1 cellular context compared by ENCODE assay signal in genomic region chr2:219228745-219229374, GRCh38.
TF ChIP-seq lines count a peak whose summit lies in the region.

No MANE protein-coding gene starts in this region.

TF ChIP-seq in HepG2, 621 proteins besides CTCF, POLR2A, EP300 and RAD21 (continued from another document and continues in another):
- TF ChIP-seq ZZZ3 (CRISPR knock-in tag; IDR thresholded peaks at IDR 0.05; ENCODE audit: borderline replicate concordance), result no peak
- TF ChIP-seq, protein P1, sequence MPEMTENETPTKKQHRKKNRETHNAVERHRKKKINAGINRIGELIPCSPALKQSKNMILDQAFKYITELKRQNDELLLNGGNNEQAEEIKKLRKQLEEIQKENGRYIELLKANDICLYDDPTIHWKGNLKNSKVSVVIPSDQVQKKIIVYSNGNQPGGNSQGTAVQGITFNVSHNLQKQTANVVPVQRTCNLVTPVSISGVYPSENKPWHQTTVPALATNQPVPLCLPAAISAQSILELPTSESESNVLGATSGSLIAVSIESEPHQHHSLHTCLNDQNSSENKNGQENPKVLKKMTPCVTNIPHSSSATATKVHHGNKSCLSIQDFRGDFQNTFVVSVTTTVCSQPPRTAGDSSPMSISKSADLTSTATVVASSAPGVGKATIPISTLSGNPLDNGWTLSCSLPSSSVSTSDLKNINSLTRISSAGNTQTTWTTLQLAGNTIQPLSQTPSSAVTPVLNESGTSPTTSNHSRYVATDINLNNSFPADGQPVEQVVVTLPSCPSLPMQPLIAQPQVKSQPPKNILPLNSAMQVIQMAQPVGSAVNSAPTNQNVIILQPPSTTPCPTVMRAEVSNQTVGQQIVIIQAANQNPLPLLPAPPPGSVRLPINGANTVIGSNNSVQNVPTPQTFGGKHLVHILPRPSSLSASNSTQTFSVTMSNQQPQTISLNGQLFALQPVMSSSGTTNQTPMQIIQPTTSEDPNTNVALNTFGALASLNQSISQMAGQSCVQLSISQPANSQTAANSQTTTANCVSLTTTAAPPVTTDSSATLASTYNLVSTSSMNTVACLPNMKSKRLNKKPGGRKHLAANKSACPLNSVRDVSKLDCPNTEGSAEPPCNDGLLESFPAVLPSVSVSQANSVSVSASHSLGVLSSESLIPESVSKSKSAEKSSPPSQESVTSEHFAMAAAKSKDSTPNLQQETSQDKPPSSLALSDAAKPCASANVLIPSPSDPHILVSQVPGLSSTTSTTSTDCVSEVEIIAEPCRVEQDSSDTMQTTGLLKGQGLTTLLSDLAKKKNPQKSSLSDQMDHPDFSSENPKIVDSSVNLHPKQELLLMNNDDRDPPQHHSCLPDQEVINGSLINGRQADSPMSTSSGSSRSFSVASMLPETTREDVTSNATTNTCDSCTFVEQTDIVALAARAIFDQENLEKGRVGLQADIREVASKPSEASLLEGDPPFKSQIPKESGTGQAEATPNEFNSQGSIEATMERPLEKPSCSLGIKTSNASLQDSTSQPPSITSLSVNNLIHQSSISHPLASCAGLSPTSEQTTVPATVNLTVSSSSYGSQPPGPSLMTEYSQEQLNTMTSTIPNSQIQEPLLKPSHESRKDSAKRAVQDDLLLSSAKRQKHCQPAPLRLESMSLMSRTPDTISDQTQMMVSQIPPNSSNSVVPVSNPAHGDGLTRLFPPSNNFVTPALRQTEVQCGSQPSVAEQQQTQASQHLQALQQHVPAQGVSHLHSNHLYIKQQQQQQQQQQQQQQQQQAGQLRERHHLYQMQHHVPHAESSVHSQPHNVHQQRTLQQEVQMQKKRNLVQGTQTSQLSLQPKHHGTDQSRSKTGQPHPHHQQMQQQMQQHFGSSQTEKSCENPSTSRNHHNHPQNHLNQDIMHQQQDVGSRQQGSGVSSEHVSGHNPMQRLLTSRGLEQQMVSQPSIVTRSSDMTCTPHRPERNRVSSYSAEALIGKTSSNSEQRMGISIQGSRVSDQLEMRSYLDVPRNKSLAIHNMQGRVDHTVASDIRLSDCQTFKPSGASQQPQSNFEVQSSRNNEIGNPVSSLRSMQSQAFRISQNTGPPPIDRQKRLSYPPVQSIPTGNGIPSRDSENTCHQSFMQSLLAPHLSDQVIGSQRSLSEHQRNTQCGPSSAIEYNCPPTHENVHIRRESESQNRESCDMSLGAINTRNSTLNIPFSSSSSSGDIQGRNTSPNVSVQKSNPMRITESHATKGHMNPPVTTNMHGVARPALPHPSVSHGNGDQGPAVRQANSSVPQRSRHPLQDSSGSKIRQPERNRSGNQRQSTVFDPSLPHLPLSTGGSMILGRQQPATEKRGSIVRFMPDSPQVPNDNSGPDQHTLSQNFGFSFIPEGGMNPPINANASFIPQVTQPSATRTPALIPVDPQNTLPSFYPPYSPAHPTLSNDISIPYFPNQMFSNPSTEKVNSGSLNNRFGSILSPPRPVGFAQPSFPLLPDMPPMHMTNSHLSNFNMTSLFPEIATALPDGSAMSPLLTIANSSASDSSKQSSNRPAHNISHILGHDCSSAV (CRISPR knock-in tag; IDR thresholded peaks at IDR 0.05; ENCODE audit: borderline replicate concordance), result no peak
- no peak for TF ChIP-seq ZNF414 (CRISPR knock-in tag; IDR thresholded peaks at IDR 0.05)
- no peak for TF ChIP-seq GATAD2A (CRISPR knock-in tag; IDR thresholded peaks at IDR 0.05)
- no peak; the same call in 1 of the 2 replicates for TF ChIP-seq ZNF274 (CRISPR knock-in tag; IDR thresholded peaks at IDR 0.05)
- TF ChIP-seq ZFP82 (CRISPR knock-in tag; IDR thresholded peaks at IDR 0.05; ENCODE audit: borderline replicate concordance), result no peak
- TF ChIP-seq TRIM24 (CRISPR knock-in tag; IDR thresholded peaks at IDR 0.05), result no peak
- TF ChIP-seq CHD4 (IDR thresholded peaks at IDR 0.05; ENCODE audit: borderline replicate concordance, low read length), result no peak
- no peak for TF ChIP-seq FOXA3 (CRISPR knock-in tag; IDR thresholded peaks at IDR 0.05)
- no peak for TF ChIP-seq NFE2L1 (CRISPR knock-in tag; IDR thresholded peaks at IDR 0.05; ENCODE audit: borderline replicate concordance)
- TF ChIP-seq ZNF720 (CRISPR knock-in tag; IDR thresholded peaks at IDR 0.05), result no peak
- no peak for TF ChIP-seq KMT2A (CRISPR knock-in tag; IDR thresholded peaks at IDR 0.05)
- TF ChIP-seq ZBTB26 (CRISPR knock-in tag; IDR thresholded peaks at IDR 0.05; ENCODE audit: borderline replicate concordance), result no peak
- TF ChIP-seq ZNF660 (CRISPR knock-in tag; IDR thresholded peaks at IDR 0.05; ENCODE audit: borderline replicate concordance, low read depth), result no peak
- TF ChIP-seq ASH2L (IDR thresholded peaks at IDR 0.05; ENCODE audit: insufficient read length, low read depth, low read length), result no peak
- 0 out of 2 replicates have a peak, but pooled peaks have one; percentile 12 for TF ChIP-seq ARNTL (CRISPR knock-in tag; IDR thresholded peaks at IDR 0.05)
- no peak for TF ChIP-seq GLMP (CRISPR knock-in tag; IDR thresholded peaks at IDR 0.05; ENCODE audit: borderline replicate concordance)
- TF ChIP-seq SP5 (CRISPR knock-in tag; IDR thresholded peaks at IDR 0.05; ENCODE audit: borderline replicate concordance, low read depth), result no peak
- no peak for TF ChIP-seq ZNF75D (CRISPR knock-in tag; IDR thresholded peaks at IDR 0.05; ENCODE audit: borderline replicate concordance)
- peak; percentile 45; the same call in 1 of the 2 replicates for TF ChIP-seq ZNF138 (CRISPR knock-in tag; IDR thresholded peaks at IDR 0.05; ENCODE audit: low read depth)
- no peak for TF ChIP-seq FOXJ3 (CRISPR knock-in tag; IDR thresholded peaks at IDR 0.05; ENCODE audit: borderline replicate concordance)
- TF ChIP-seq TCF12 (IDR thresholded peaks at IDR 0.05), result no peak
- TF ChIP-seq TCF12 (CRISPR knock-in tag; IDR thresholded peaks at IDR 0.05), result no peak
- no peak for TF ChIP-seq ZNF256 (CRISPR knock-in tag; conservative IDR thresholded peaks at IDR 0.05)
- no peak for TF ChIP-seq ZNF180 (CRISPR knock-in tag; IDR thresholded peaks at IDR 0.05; ENCODE audit: borderline replicate concordance, low read depth)
- TF ChIP-seq SMAD1 (CRISPR knock-in tag; IDR thresholded peaks at IDR 0.05; ENCODE audit: borderline replicate concordance, low read depth), result no peak
- TF ChIP-seq, protein P2, sequence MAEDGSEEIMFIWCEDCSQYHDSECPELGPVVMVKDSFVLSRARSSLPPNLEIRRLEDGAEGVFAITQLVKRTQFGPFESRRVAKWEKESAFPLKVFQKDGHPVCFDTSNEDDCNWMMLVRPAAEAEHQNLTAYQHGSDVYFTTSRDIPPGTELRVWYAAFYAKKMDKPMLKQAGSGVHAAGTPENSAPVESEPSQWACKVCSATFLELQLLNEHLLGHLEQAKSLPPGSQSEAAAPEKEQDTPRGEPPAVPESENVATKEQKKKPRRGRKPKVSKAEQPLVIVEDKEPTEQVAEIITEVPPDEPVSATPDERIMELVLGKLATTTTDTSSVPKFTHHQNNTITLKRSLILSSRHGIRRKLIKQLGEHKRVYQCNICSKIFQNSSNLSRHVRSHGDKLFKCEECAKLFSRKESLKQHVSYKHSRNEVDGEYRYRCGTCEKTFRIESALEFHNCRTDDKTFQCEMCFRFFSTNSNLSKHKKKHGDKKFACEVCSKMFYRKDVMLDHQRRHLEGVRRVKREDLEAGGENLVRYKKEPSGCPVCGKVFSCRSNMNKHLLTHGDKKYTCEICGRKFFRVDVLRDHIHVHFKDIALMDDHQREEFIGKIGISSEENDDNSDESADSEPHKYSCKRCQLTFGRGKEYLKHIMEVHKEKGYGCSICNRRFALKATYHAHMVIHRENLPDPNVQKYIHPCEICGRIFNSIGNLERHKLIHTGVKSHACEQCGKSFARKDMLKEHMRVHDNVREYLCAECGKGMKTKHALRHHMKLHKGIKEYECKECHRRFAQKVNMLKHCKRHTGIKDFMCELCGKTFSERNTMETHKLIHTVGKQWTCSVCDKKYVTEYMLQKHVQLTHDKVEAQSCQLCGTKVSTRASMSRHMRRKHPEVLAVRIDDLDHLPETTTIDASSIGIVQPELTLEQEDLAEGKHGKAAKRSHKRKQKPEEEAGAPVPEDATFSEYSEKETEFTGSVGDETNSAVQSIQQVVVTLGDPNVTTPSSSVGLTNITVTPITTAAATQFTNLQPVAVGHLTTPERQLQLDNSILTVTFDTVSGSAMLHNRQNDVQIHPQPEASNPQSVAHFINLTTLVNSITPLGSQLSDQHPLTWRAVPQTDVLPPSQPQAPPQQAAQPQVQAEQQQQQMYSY (CRISPR knock-in tag; IDR thresholded peaks at IDR 0.05), result no peak
- TF ChIP-seq DNMT1 (CRISPR knock-in tag; IDR thresholded peaks at IDR 0.05), result 0 out of 2 replicates have a peak, but pooled peaks have one; percentile 19
- no peak for TF ChIP-seq NR2F1 (CRISPR knock-in tag; IDR thresholded peaks at IDR 0.05)
- no peak for TF ChIP-seq ZBTB8A (CRISPR knock-in tag; IDR thresholded peaks at IDR 0.05; ENCODE audit: borderline replicate concordance, low read depth)
- no peak for TF ChIP-seq ZNF503 (CRISPR knock-in tag; IDR thresholded peaks at IDR 0.05)
- no peak for TF ChIP-seq IRX3 (CRISPR knock-in tag; IDR thresholded peaks at IDR 0.05; ENCODE audit: borderline replicate concordance, low read depth)
- TF ChIP-seq JUND (CRISPR knock-in tag; IDR thresholded peaks at IDR 0.05), result 0 out of 2 replicates have a peak, but pooled peaks have one; percentile 9
- TF ChIP-seq, protein P3, sequence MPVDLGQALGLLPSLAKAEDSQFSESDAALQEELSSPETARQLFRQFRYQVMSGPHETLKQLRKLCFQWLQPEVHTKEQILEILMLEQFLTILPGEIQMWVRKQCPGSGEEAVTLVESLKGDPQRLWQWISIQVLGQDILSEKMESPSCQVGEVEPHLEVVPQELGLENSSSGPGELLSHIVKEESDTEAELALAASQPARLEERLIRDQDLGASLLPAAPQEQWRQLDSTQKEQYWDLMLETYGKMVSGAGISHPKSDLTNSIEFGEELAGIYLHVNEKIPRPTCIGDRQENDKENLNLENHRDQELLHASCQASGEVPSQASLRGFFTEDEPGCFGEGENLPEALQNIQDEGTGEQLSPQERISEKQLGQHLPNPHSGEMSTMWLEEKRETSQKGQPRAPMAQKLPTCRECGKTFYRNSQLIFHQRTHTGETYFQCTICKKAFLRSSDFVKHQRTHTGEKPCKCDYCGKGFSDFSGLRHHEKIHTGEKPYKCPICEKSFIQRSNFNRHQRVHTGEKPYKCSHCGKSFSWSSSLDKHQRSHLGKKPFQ (CRISPR knock-in tag; IDR thresholded peaks at IDR 0.05; ENCODE audit: insufficient replicate concordance), result no peak
- TF ChIP-seq, protein P4, sequence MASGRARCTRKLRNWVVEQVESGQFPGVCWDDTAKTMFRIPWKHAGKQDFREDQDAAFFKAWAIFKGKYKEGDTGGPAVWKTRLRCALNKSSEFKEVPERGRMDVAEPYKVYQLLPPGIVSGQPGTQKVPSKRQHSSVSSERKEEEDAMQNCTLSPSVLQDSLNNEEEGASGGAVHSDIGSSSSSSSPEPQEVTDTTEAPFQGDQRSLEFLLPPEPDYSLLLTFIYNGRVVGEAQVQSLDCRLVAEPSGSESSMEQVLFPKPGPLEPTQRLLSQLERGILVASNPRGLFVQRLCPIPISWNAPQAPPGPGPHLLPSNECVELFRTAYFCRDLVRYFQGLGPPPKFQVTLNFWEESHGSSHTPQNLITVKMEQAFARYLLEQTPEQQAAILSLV (CRISPR knock-in tag; IDR thresholded peaks at IDR 0.05; ENCODE audit: borderline replicate concordance), result no peak
- TF ChIP-seq ZMYM3 (CRISPR knock-in tag; IDR thresholded peaks at IDR 0.05), result no peak
- TF ChIP-seq NKX3-1 (CRISPR knock-in tag; IDR thresholded peaks at IDR 0.05), result no peak
- TF ChIP-seq HES4 (CRISPR knock-in tag; IDR thresholded peaks at IDR 0.05; ENCODE audit: borderline replicate concordance), result no peak
